19 cellular contexts compared by ENCODE assay signal in the genomic region with DNA sequence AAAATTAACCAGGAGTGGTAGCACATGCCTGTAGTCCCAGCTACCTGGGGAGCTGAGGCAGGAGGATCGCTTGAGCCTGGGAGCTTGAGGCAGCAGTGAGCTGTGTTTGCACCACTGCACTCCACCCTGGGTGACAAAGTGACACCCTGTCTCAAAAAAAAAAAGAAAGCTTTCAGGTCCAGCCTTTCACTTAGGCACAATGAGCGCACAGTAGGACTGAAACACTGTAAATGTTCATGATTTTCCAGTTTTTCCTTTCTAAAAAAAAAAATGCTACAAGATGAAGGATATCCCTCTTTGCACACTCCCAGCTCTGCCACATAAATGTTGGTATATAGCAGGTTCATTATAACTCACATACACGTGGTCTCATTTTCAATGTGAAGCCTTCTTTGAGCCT. TPM values are rescaled to one million over a fixed set of nuclear protein-coding genes. Genes with fewer than 3 reads are reported as not detected.
A peak's percentile ranks its signal among the peaks of the same experiment; 100 is the strongest.
DNase-seq lines count a peak whose midpoint lies in the region; ATAC-seq, FAIRE-seq and TF ChIP-seq lines count a peak whose summit lies in the region.
"Had no signal": no experiment of that assay in that cellular context is flagged by ENCODE, and none has a peak within 500 bp of the region (broad histone marks: within the 10 kb centered on the region; RNA-seq: fewer than 3 reads in every experiment).

No MANE protein-coding gene starts in this region.

- no peak for FAIRE-seq in HepG2 (lab: Jason Lieb, UNC)
- FAIRE-seq in kidney (lab: Jason Lieb, UNC), result no peak
- FAIRE-seq: D721Med, G401.6, GM12891, GM19239 had no signal

- POLR2A ChIA-PET in HepG2 (lab: Yijun Ruan, JAX), result no interaction called here

- CTCF ChIA-PET in HepG2 (lab: Yijun Ruan, JAX; ENCODE audit: low intra/inter-chr PET ratio, low total read pairs), result no interaction called here

- TF ChIP-seq RAD21 in HepG2 (CRISPR knock-in tag; IDR thresholded peaks at IDR 0.05), result no peak

- 90% methylated on average over 3 of the region's 3 CpGs for WGBS in HepG2 (ENCODE audit: low lambda C conversion rate)
- WGBS in right lobe of liver (ENCODE audit: insufficient coverage, low coverage, low lambda C conversion rate, missing lambda C conversion rate), result 63% methylated on average over 2 of the region's 3 CpGs
- 90 to 94% (median 91%) methylated on average over 3 of the region's 3 CpGs for WGBS in psoas muscle, 3 donors

- intact Hi-C loops in HepG2 (cut with micrococcal nuclease; ENCODE audit: unreplicated experiment), result no loop called here
- intact Hi-C loops in right lobe of liver (cut with DNase I), result no loop called here
- intact Hi-C loops in kidney (cut with DNase I), result no loop called here
- intact Hi-C loops in psoas muscle (cut with DNase I), result no loop called here

- in situ Hi-C loops in HepG2 (cut with HindIII; ENCODE audit: extremely low pct_ligation_motif_present, low pct_unique_long_range_greater_than_20kb), result no loop called here

- TF ChIP-seq POLR2A in HepG2 (IDR thresholded peaks at IDR 0.05; ENCODE audit: insufficient read depth in 1 of 2, low read depth in 2 of 2, low read length in 2 of 2) (no peak), right lobe of liver (IDR thresholded peaks at IDR 0.05) (no peak)

- no peaks in the 10 kb centered on the region for H4K20me1 ChIP-seq in HepG2 (ENCODE audit: insufficient read depth, low read length)
- H4K20me1 ChIP-seq: BLaER1 treated with 17β-estradiol and CSF1 and Interleukin-3, amounts not matched to agents 10 nM and 100 nM had no signal

- TF ChIP-seq EP300 in HepG2 (IDR thresholded peaks at IDR 0.05; ENCODE audit: low read depth in 2 of 2, low read length in 2 of 2), result no peak
- TF ChIP-seq EP300 in HepG2 (CRISPR knock-in tag; IDR thresholded peaks at IDR 0.05; ENCODE audit: borderline replicate concordance), result no peak

- no peak overlapping the region for H3K4me3 ChIP-seq in HepG2 (replicated peaks in 1 of 3; ENCODE audit: insufficient read depth in 1 of 3, low read depth in 2 of 3, low read length in 3 of 3)
- no peak overlapping the region for H3K4me3 ChIP-seq in right lobe of liver
- H3K4me3 ChIP-seq in kidney (ENCODE audit: low read length in 2 of 2), result no peak overlapping the region
- no peak overlapping the region for H3K4me3 ChIP-seq in psoas muscle
- H3K4me3 ChIP-seq: A549; BLaER1 treated with 17β-estradiol and CSF1 and Interleukin-3, amounts not matched to agents 10 nM and 100 nM had no signal

- peaks cover 6 to 28% of the 10 kb centered on the region in 2 experiments; a peak in 4 of 5 replicates for H3K36me3 ChIP-seq in HepG2 (replicated peaks in 1 of 2; ENCODE audit: control insufficient read depth in 1 of 2, insufficient read depth in 2 of 2, low read length in 2 of 2)
- H3K36me3 ChIP-seq in right lobe of liver, result no peaks in the 10 kb centered on the region
- H3K36me3 ChIP-seq in kidney (ENCODE audit: control insufficient read depth in 1 of 2, insufficient read depth in 2 of 2, low read length in 2 of 2), result no peaks in the 10 kb centered on the region
- no peaks in the 10 kb centered on the region for H3K36me3 ChIP-seq in psoas muscle (ENCODE audit: insufficient read depth in 1 of 2, low read depth in 1 of 2)

- no peak overlapping the region for H3K27ac ChIP-seq in HepG2 (ENCODE audit: extremely low read length, insufficient read depth, low read length)
- H3K27ac ChIP-seq in right lobe of liver, result no peak overlapping the region
- H3K27ac ChIP-seq in kidney (ENCODE audit: low read depth in 2 of 2, low read length in 2 of 2), result no peak overlapping the region
- H3K27ac ChIP-seq in psoas muscle, result no peak overlapping the region
- H3K27ac ChIP-seq: 22Rv1; A549; BLaER1 treated with 17β-estradiol and CSF1 and Interleukin-3, amounts not matched to agents 10 nM and 100 nM; C4-2B had no signal

- no peak for ATAC-seq in HepG2
- no peak for ATAC-seq in right lobe of liver
- ATAC-seq in psoas muscle, result no peak
- ATAC-seq: A549; CD8-positive, alpha-beta T cell had no signal

- no peaks in the 10 kb centered on the region for H3K79me2 ChIP-seq in HepG2 (ENCODE audit: insufficient read depth, low read length)

- TF ChIP-seq CTCF in HepG2 (CRISPR knock-in tag; IDR thresholded peaks at IDR 0.05), result no peak
- TF ChIP-seq CTCF in right lobe of liver (IDR thresholded peaks at IDR 0.05), result no peak
- no peak for TF ChIP-seq CTCF in kidney (IDR thresholded peaks at IDR 0.05; ENCODE audit: borderline replicate concordance, extremely low read depth, insufficient read depth)
- no peak for TF ChIP-seq CTCF in psoas muscle (IDR thresholded peaks at IDR 0.05)

- H3K4me1 ChIP-seq in HepG2 (ENCODE audit: insufficient read depth, low read length) (peaks cover 5% of the 10 kb centered on the region; the same call in 1 of the 2 replicates), right lobe of liver (peaks cover 0 to 6% (median 2%) of the 10 kb centered on the region in 4 donors), kidney (ENCODE audit: control insufficient read depth in 1 of 2, insufficient read depth in 1 of 2, low read depth in 1 of 2, low read length in 2 of 2) (peaks cover 0 to 2% of the 10 kb centered on the region in 2 donors), psoas muscle (peaks cover 3% of the 10 kb centered on the region)

- no peak overlapping the region for H2AFZ ChIP-seq in HepG2 (ENCODE audit: low read length)

- no TSS peak for BruUV-seq in HepG2 (replicated peaks; lab: Mats Ljungman, UMichigan)

- DNase-seq in HepG2 (ENCODE audit: low spot score) (no peak), right lobe of liver (no peak), kidney (peak; percentile 35), psoas muscle (no peak)
- DNase-seq: AML-193; Caco-2; Calu3; CD4-positive, alpha-beta T cell; CD8-positive, alpha-beta T cell; DMS79 treated with DMSO at 0.1 percent for 48 hours; GF-D8 had no signal

- H3K9me3 ChIP-seq in HepG2 (ENCODE audit: low read length) (peaks cover 7% of the 10 kb centered on the region), right lobe of liver (peaks cover 0 to 7% (median 0%) of the 10 kb centered on the region in 4 donors), kidney (ENCODE audit: control insufficient read depth in 1 of 2, low read length in 2 of 2) (peaks cover 5 to 6% of the 10 kb centered on the region in 2 donors), psoas muscle (peaks cover 5% of the 10 kb centered on the region)

- H3K27me3 ChIP-seq in HepG2 (ENCODE audit: control insufficient read depth in 1 of 2, insufficient read depth in 2 of 2, low read length in 2 of 2), result no peaks in the 10 kb centered on the region
- no peaks in the 10 kb centered on the region for H3K27me3 ChIP-seq in right lobe of liver
- H3K27me3 ChIP-seq in psoas muscle (ENCODE audit: insufficient read depth in 3 of 3, low read length in 2 of 3), result peaks cover 0 to 5% (median 1%) of the 10 kb centered on the region in 3 donors
- H3K27me3 ChIP-seq: BLaER1 treated with 17β-estradiol and CSF1 and Interleukin-3, amounts not matched to agents 10 nM and 100 nM had no signal

- no peak overlapping the region for H3K9ac ChIP-seq in HepG2 (ENCODE audit: insufficient read depth, low read depth, low read length)
- H3K9ac ChIP-seq in kidney (ENCODE audit: low read length in 2 of 2), result no peak overlapping the region
- H3K9ac ChIP-seq: BLaER1 treated with 17β-estradiol and CSF1 and Interleukin-3, amounts not matched to agents 10 nM and 100 nM had no signal

- H3K4me2 ChIP-seq in HepG2 (ENCODE audit: low read depth, low read length), result no peak overlapping the region
- H3K4me2 ChIP-seq: A549; BLaER1 treated with 17β-estradiol and CSF1 and Interleukin-3, amounts not matched to agents 10 nM and 100 nM had no signal

RNA-seq across cellular contexts. Expression of a gene that starts 17.9 kb away (rescaled TPM):
- total RNA-seq in HepG2 (2016; rRNA removed; fragmentation: Illumina TruSeq; extraction: Trizol) (13.3 and 18.0 TPM in 2 replicates), right lobe of liver (under 1 TPM in 1 of 6 experiments, not detected in 5; 0.49 TPM), kidney (1.2 TPM), psoas muscle (under 1 TPM in 1 of 4 donors, not detected in 3; 0.20 TPM)
- 4.1 and 5.6 TPM in 2 replicates for total RNA-seq in HepG2 (2016; cell fraction: cytosol; rRNA removed; fragmentation: Illumina TruSeq; extraction: Trizol; ENCODE audit: low read depth)
- 13.4 and 17.1 TPM in 2 replicates for total RNA-seq in HepG2 (2016; cell fraction: insoluble cytoplasmic fraction; rRNA removed; fragmentation: Illumina TruSeq; extraction: Trizol)
- total RNA-seq in HepG2 (2016; cell fraction: membrane; rRNA removed; fragmentation: Illumina TruSeq; extraction: Trizol), result 9.9 and 12.6 TPM in 2 replicates
- 7.2 and 8.3 TPM in 2 replicates for total RNA-seq in HepG2 (2016; cell fraction: nucleus; rRNA removed; fragmentation: Illumina TruSeq; extraction: Trizol)
- polyA plus RNA-seq in HepG2 (2011; rRNA removed) (2.1 and 3.4 TPM in 2 replicates), kidney (ENCODE audit: insufficient read depth, low read depth, low replicate concordance) (0.17 TPM), psoas muscle (under 1 TPM; 0.04 to 0.13 (median 0.05) TPM)
- 2.4 and 3.1 TPM in 2 replicates for polyA plus RNA-seq in HepG2 (2011; cell fraction: cytosol; rRNA removed)
- 1.5 and 2.4 TPM in 2 replicates for polyA plus RNA-seq in HepG2 (2011; cell fraction: nucleus; rRNA removed)
- polyA plus RNA-seq in HepG2 (2012), result 1.7 TPM in 2 replicates
- polyA plus RNA-seq in HepG2 (2016; cell fraction: cytosol; fragmentation: Illumina TruSeq; extraction: Trizol; ENCODE audit: low read depth), result 0.91 and 1.1 TPM in 2 replicates
- polyA plus RNA-seq in HepG2 (2016; cell fraction: insoluble cytoplasmic fraction; fragmentation: Illumina TruSeq; extraction: Trizol; ENCODE audit: low read depth), result 11.6 and 12.0 TPM in 2 replicates
- polyA plus RNA-seq in HepG2 (2016; cell fraction: membrane; fragmentation: Illumina TruSeq; extraction: Trizol; ENCODE audit: low read depth), result 2.7 and 3.7 TPM in 2 replicates
- polyA plus RNA-seq in HepG2 (2016; cell fraction: nucleus; fragmentation: Illumina TruSeq; extraction: Trizol; ENCODE audit: insufficient read depth, low read depth), result 14.1 and 14.6 TPM in 2 replicates
- 4.2 and 4.6 TPM in 2 replicates for polyA minus RNA-seq in HepG2 (2011; rRNA and poly(A)+ RNA removed; ENCODE audit: low replicate concordance)
- 3.3 and 6.2 TPM in 2 replicates for polyA minus RNA-seq in HepG2 (2011; cell fraction: cytosol; rRNA and poly(A)+ RNA removed)
- polyA minus RNA-seq in HepG2 (2011; cell fraction: nucleus; rRNA and poly(A)+ RNA removed), result 6.3 and 7.2 TPM in 2 replicates
- total RNA-seq: CD4-positive, alpha-beta T cell; CD8-positive, alpha-beta T cell had no signal

RNA-seq across cellular contexts. Expression of a gene that starts 32.0 kb away (rescaled TPM):
- total RNA-seq in HepG2 (2016; rRNA removed; fragmentation: Illumina TruSeq; extraction: Trizol) (19.2 and 22.6 TPM in 2 replicates), right lobe of liver (10 to 100 TPM; 15.4 to 24.5 (median 19.8) TPM), kidney (53.1 TPM), psoas muscle (10 to 100 TPM; 21.8 to 36.2 (median 31.2) TPM)
- total RNA-seq in HepG2 (2016; cell fraction: cytosol; rRNA removed; fragmentation: Illumina TruSeq; extraction: Trizol; ENCODE audit: low read depth), result 10.5 and 12.2 TPM in 2 replicates
- 20.3 and 22.0 TPM in 2 replicates for total RNA-seq in HepG2 (2016; cell fraction: insoluble cytoplasmic fraction; rRNA removed; fragmentation: Illumina TruSeq; extraction: Trizol)
- total RNA-seq in HepG2 (2016; cell fraction: membrane; rRNA removed; fragmentation: Illumina TruSeq; extraction: Trizol), result 14.9 and 16.2 TPM in 2 replicates
- 27.3 and 27.4 TPM in 2 replicates for total RNA-seq in HepG2 (2016; cell fraction: nucleus; rRNA removed; fragmentation: Illumina TruSeq; extraction: Trizol)
- polyA plus RNA-seq in HepG2 (2011; rRNA removed) (12.6 and 15.0 TPM in 2 replicates), kidney (ENCODE audit: insufficient read depth, low read depth, low replicate concordance) (11.4 TPM), psoas muscle (10 to 100 TPM; 15.7 to 26.0 (median 21.2) TPM)
- 6.0 and 6.2 TPM in 2 replicates for polyA plus RNA-seq in HepG2 (2011; cell fraction: cytosol; rRNA removed)
- polyA plus RNA-seq in HepG2 (2011; cell fraction: nucleus; rRNA removed), result 55.7 and 59.6 TPM in 2 replicates
- 15.3 and 16.1 TPM in 2 replicates for polyA plus RNA-seq in HepG2 (2012)
- polyA plus RNA-seq in HepG2 (2016; cell fraction: cytosol; fragmentation: Illumina TruSeq; extraction: Trizol; ENCODE audit: low read depth), result 8.2 and 8.4 TPM in 2 replicates
- 18.5 and 19.2 TPM in 2 replicates for polyA plus RNA-seq in HepG2 (2016; cell fraction: insoluble cytoplasmic fraction; fragmentation: Illumina TruSeq; extraction: Trizol; ENCODE audit: low read depth)
- 9.8 TPM in 2 replicates for polyA plus RNA-seq in HepG2 (2016; cell fraction: membrane; fragmentation: Illumina TruSeq; extraction: Trizol; ENCODE audit: low read depth)
- 40.8 and 46.1 TPM in 2 replicates for polyA plus RNA-seq in HepG2 (2016; cell fraction: nucleus; fragmentation: Illumina TruSeq; extraction: Trizol; ENCODE audit: insufficient read depth, low read depth)
- polyA minus RNA-seq in HepG2 (2011; rRNA and poly(A)+ RNA removed; ENCODE audit: low replicate concordance), result 11.4 and 14.4 TPM in 2 replicates
- polyA minus RNA-seq in HepG2 (2011; cell fraction: cytosol; rRNA and poly(A)+ RNA removed), result 6.8 and 7.5 TPM in 2 replicates
- 61.5 and 62.0 TPM in 2 replicates for polyA minus RNA-seq in HepG2 (2011; cell fraction: nucleus; rRNA and poly(A)+ RNA removed)

RNA-seq across cellular contexts. Expression of a gene that starts 37.6 kb away (rescaled TPM):
- 1.6 and 2.2 TPM in 2 replicates for total RNA-seq in HepG2 (2016; rRNA removed; fragmentation: Illumina TruSeq; extraction: Trizol)
- total RNA-seq in HepG2 (2016; cell fraction: cytosol; rRNA removed; fragmentation: Illumina TruSeq; extraction: Trizol; ENCODE audit: low read depth), result 2.2 and 3.4 TPM in 2 replicates
- 2.7 and 3.2 TPM in 2 replicates for total RNA-seq in HepG2 (2016; cell fraction: insoluble cytoplasmic fraction; rRNA removed; fragmentation: Illumina TruSeq; extraction: Trizol)
- total RNA-seq in HepG2 (2016; cell fraction: membrane; rRNA removed; fragmentation: Illumina TruSeq; extraction: Trizol), result 0.96 and 1.1 TPM in 2 replicates
- 3.0 and 4.7 TPM in 2 replicates for total RNA-seq in HepG2 (2016; cell fraction: nucleus; rRNA removed; fragmentation: Illumina TruSeq; extraction: Trizol)
- 7.8 and 9.4 TPM in 2 replicates for polyA plus RNA-seq in HepG2 (2011; rRNA removed)
- 10.0 and 10.8 TPM in 2 replicates for polyA plus RNA-seq in HepG2 (2011; cell fraction: cytosol; rRNA removed)
- 3.4 and 3.5 TPM in 2 replicates for polyA plus RNA-seq in HepG2 (2011; cell fraction: nucleus; rRNA removed)
- polyA plus RNA-seq in HepG2 (2012), result 4.8 and 7.1 TPM in 2 replicates
- 4.6 and 4.7 TPM in 2 replicates for polyA plus RNA-seq in HepG2 (2016; cell fraction: cytosol; fragmentation: Illumina TruSeq; extraction: Trizol; ENCODE audit: low read depth)
- polyA plus RNA-seq in HepG2 (2016; cell fraction: insoluble cytoplasmic fraction; fragmentation: Illumina TruSeq; extraction: Trizol; ENCODE audit: low read depth), result 1.7 and 2.4 TPM in 2 replicates
- polyA plus RNA-seq in HepG2 (2016; cell fraction: membrane; fragmentation: Illumina TruSeq; extraction: Trizol; ENCODE audit: low read depth), result 3.2 and 3.6 TPM in 2 replicates
- 7.0 TPM in 2 replicates for polyA plus RNA-seq in HepG2 (2016; cell fraction: nucleus; fragmentation: Illumina TruSeq; extraction: Trizol; ENCODE audit: insufficient read depth, low read depth)
- polyA minus RNA-seq in HepG2 (2011; rRNA and poly(A)+ RNA removed; ENCODE audit: low replicate concordance), result 11.4 and 319 TPM in 2 replicates
- 2.8 and 3.1 TPM in 2 replicates for polyA minus RNA-seq in HepG2 (2011; cell fraction: cytosol; rRNA and poly(A)+ RNA removed)
- polyA minus RNA-seq in HepG2 (2011; cell fraction: nucleus; rRNA and poly(A)+ RNA removed), result 2.0 and 4.0 TPM in 2 replicates
- total RNA-seq in right lobe of liver, result 10 to 100 TPM in 1 of 6 experiments, 1 to 10 TPM in 5; 2.8 to 14.2 (median 5.6) TPM
- total RNA-seq in kidney, result 78.6 TPM
- 75.9 TPM for polyA plus RNA-seq in kidney (ENCODE audit: insufficient read depth, low read depth, low replicate concordance)
- total RNA-seq in psoas muscle, result 10 to 100 TPM in 3 of 4 donors, 1 to 10 TPM in 1; 8.9 to 15.2 (median 14.1) TPM
- 10 to 100 TPM in 2 of 3 donors, 1 to 10 TPM in 1; 8.9 to 13.7 (median 13.6) TPM for polyA plus RNA-seq in psoas muscle
